Comparison of ENCODE assay signal across 25 cellular contexts in the genomic region with DNA sequence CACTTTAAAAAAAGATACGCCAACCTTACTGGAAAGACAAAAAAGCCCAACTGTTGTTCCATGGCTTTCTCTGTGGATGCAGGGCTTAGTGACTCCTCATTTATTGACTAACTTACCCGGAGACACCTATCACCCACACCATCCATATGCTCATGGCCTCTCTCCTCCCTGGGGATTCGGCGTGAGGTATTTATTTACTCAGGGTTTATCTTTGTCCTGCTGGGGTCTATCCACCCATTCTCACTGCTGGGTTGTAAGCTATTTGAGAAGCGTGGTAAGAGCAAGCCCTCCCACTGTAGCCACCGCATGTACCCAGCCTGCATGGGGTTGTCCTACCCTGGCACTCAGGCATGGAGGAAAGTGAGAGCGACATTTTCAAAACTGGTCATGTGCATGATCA.
"Had no signal": no experiment of that assay in that cellular context is flagged by ENCODE, and none has a peak within 500 bp of the region (broad histone marks: within the 10 kb centered on the region; RNA-seq: fewer than 3 reads in every experiment).

No MANE protein-coding gene starts in this region.

- H3K36me3 Mint-ChIP-seq: activated naive CD4-positive, alpha-beta T cell treated with anti-CD3 and anti-CD28 coated beads, Interleukin-2, amount 10 ng/mL, durations not matched to agents 7 days and 5 days; brain; mesothelial cell of epicardium had no signal

- H3K27ac ChIP-seq: colonic mucosa, foreskin keratinocyte, parathyroid adenoma, suprapubic skin, transverse colon had no signal

- H3K9me3 Mint-ChIP-seq: activated naive CD8-positive, alpha-beta T cell treated with anti-CD3 and anti-CD28 coated beads, Interleukin-2, amount 50 U/mL, for 24 hours; mesothelial cell of epicardium; nephron had no signal

- H3K27me3 ChIP-seq: colonic mucosa, foreskin keratinocyte, suprapubic skin, transverse colon had no signal

- H3K4me3 Mint-ChIP-seq: activated CD4-positive, alpha-beta T cell treated with anti-CD3 and anti-CD28 coated beads, Interleukin-2, amount 10 ng/mL, durations not matched to agents 7 days and 5 days; activated naive CD4-positive, alpha-beta T cell treated with anti-CD3 and anti-CD28 coated beads, Interleukin-2, amount 10 ng/mL, durations not matched to agents 7 days and 5 days; activated naive CD8-positive, alpha-beta T cell treated with anti-CD3 and anti-CD28 coated beads, Interleukin-2, amount 50 U/mL, for 24 hours; central memory CD8-positive, alpha-beta T cell; mesothelial cell of epicardium; nephron; stimulated activated naive CD8-positive, alpha-beta T cell treated with anti-CD3 and anti-CD28 coated beads, Interleukin-15, amount 100 ng/mL, for 72 hours had no signal

- DNase-seq: activated CD4-positive, alpha-beta T cell treated with anti-CD3 and anti-CD28 coated beads, Interleukin-2, amount 10 ng/mL, durations not matched to agents 7 days and 5 days; activated CD8-positive, alpha-beta memory T cell treated with anti-CD3 and anti-CD28 coated beads, Interleukin-2, amount 50 U/mL, for 48 hours; activated effector memory CD4-positive, alpha-beta T cell treated with Interleukin-2 at 50 U/mL for 16 hours; activated naive CD4-positive, alpha-beta T cell treated with anti-CD3 and anti-CD28 coated beads, Interleukin-2, amount 10 ng/mL, durations not matched to agents 7 days and 5 days; activated naive CD8-positive, alpha-beta T cell treated with anti-CD3 and anti-CD28 coated beads, Interleukin-2, amount 50 U/mL, for 24 hours; activated T-cell treated with anti-CD3 and anti-CD28 coated beads, Interleukin-2, amount 50 U/mL, for 48 hours; anterior cingulate cortex; colonic mucosa; foreskin keratinocyte; glutamatergic neuron; hypothalamus; kidney; stimulated activated CD4-positive, alpha-beta T cell treated with anti-CD3 and anti-CD28 coated beads, Interleukin-4, amount 100 ng/mL, for 1 hour; stimulated activated naive CD8-positive, alpha-beta T cell treated with anti-CD3 and anti-CD28 coated beads, Interleukin-15, amount 100 ng/mL, for 72 hours; transverse colon had no signal

- H3K9me3 ChIP-seq: colonic mucosa, transverse colon had no signal

- H3K27ac Mint-ChIP-seq: activated CD4-positive, alpha-beta T cell treated with anti-CD3 and anti-CD28 coated beads, Interleukin-2, amount 10 ng/mL, durations not matched to agents 7 days and 5 days; activated naive CD4-positive, alpha-beta T cell treated with anti-CD3 and anti-CD28 coated beads, Interleukin-2, amount 10 ng/mL, durations not matched to agents 7 days and 5 days; activated naive CD8-positive, alpha-beta T cell treated with anti-CD3 and anti-CD28 coated beads, Interleukin-2, amount 50 U/mL, for 24 hours; mesothelial cell of epicardium; nephron had no signal

- H3K4me3 ChIP-seq: colonic mucosa, lung, smooth muscle cell, suprapubic skin, transverse colon had no signal

- H3K27me3 Mint-ChIP-seq: activated CD4-positive, alpha-beta T cell treated with anti-CD3 and anti-CD28 coated beads, Interleukin-2, amount 10 ng/mL, durations not matched to agents 7 days and 5 days; activated naive CD4-positive, alpha-beta T cell treated with anti-CD3 and anti-CD28 coated beads, Interleukin-2, amount 10 ng/mL, durations not matched to agents 7 days and 5 days; central memory CD8-positive, alpha-beta T cell; stimulated activated naive CD8-positive, alpha-beta T cell treated with anti-CD3 and anti-CD28 coated beads, Interleukin-15, amount 100 ng/mL, for 72 hours had no signal

- ATAC-seq: activated naive CD8-positive, alpha-beta T cell treated with anti-CD3 and anti-CD28 coated beads, Interleukin-2, amount 50 U/mL, for 24 hours; foreskin keratinocyte; left lobe of liver; sciatic nerve; stimulated activated naive CD8-positive, alpha-beta T cell treated with anti-CD3 and anti-CD28 coated beads, Interleukin-15, amount 100 ng/mL, for 72 hours had no signal

- H3K4me1 ChIP-seq: colonic mucosa, foreskin keratinocyte, parathyroid adenoma, suprapubic skin, transverse colon had no signal

- H3K4me1 Mint-ChIP-seq: activated CD4-positive, alpha-beta T cell treated with anti-CD3 and anti-CD28 coated beads, Interleukin-2, amount 10 ng/mL, durations not matched to agents 7 days and 5 days; activated naive CD4-positive, alpha-beta T cell treated with anti-CD3 and anti-CD28 coated beads, Interleukin-2, amount 10 ng/mL, durations not matched to agents 7 days and 5 days; activated naive CD8-positive, alpha-beta T cell treated with anti-CD3 and anti-CD28 coated beads, Interleukin-2, amount 50 U/mL, for 24 hours; central memory CD8-positive, alpha-beta T cell; mesothelial cell of epicardium; nephron; stimulated activated naive CD8-positive, alpha-beta T cell treated with anti-CD3 and anti-CD28 coated beads, Interleukin-15, amount 100 ng/mL, for 72 hours had no signal

- H3K36me3 ChIP-seq: colonic mucosa, suprapubic skin, transverse colon had no signal
